ENCODE assay signal across 1 cellular context in the genomic region with DNA sequence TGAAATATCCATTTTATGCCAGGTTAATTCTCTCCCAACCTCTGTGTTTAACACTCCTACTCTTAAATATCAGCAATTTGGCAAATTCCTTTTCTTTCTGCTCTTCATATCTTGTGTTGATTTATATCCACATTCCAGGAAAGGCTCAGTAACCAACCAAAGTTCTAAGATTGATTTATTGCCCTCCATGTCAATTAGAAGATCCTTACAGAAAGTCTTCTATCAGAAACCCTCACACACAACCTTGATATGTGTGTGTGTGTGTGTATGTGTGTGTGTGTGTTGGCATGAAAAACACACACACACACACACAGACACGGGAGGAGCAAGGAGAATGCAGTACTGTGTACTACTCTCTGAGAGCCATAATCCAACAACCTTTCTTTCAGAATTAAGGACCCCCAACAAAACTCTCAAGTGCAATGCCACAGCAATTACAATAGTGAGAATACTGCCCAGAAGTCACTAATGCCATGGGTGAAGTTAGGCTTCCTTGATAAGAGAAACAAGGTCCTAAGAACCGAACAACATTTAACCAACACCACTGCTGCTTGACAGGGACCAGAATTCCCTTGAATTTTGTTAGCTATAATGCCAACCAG.
TF ChIP-seq lines count a peak whose summit lies in the region.

No MANE protein-coding gene starts in this region.

TF ChIP-seq in GM23338, 12 proteins besides CTCF, POLR2A, EP300 and RAD21 (continued from another document):
- TF ChIP-seq, protein P1, sequence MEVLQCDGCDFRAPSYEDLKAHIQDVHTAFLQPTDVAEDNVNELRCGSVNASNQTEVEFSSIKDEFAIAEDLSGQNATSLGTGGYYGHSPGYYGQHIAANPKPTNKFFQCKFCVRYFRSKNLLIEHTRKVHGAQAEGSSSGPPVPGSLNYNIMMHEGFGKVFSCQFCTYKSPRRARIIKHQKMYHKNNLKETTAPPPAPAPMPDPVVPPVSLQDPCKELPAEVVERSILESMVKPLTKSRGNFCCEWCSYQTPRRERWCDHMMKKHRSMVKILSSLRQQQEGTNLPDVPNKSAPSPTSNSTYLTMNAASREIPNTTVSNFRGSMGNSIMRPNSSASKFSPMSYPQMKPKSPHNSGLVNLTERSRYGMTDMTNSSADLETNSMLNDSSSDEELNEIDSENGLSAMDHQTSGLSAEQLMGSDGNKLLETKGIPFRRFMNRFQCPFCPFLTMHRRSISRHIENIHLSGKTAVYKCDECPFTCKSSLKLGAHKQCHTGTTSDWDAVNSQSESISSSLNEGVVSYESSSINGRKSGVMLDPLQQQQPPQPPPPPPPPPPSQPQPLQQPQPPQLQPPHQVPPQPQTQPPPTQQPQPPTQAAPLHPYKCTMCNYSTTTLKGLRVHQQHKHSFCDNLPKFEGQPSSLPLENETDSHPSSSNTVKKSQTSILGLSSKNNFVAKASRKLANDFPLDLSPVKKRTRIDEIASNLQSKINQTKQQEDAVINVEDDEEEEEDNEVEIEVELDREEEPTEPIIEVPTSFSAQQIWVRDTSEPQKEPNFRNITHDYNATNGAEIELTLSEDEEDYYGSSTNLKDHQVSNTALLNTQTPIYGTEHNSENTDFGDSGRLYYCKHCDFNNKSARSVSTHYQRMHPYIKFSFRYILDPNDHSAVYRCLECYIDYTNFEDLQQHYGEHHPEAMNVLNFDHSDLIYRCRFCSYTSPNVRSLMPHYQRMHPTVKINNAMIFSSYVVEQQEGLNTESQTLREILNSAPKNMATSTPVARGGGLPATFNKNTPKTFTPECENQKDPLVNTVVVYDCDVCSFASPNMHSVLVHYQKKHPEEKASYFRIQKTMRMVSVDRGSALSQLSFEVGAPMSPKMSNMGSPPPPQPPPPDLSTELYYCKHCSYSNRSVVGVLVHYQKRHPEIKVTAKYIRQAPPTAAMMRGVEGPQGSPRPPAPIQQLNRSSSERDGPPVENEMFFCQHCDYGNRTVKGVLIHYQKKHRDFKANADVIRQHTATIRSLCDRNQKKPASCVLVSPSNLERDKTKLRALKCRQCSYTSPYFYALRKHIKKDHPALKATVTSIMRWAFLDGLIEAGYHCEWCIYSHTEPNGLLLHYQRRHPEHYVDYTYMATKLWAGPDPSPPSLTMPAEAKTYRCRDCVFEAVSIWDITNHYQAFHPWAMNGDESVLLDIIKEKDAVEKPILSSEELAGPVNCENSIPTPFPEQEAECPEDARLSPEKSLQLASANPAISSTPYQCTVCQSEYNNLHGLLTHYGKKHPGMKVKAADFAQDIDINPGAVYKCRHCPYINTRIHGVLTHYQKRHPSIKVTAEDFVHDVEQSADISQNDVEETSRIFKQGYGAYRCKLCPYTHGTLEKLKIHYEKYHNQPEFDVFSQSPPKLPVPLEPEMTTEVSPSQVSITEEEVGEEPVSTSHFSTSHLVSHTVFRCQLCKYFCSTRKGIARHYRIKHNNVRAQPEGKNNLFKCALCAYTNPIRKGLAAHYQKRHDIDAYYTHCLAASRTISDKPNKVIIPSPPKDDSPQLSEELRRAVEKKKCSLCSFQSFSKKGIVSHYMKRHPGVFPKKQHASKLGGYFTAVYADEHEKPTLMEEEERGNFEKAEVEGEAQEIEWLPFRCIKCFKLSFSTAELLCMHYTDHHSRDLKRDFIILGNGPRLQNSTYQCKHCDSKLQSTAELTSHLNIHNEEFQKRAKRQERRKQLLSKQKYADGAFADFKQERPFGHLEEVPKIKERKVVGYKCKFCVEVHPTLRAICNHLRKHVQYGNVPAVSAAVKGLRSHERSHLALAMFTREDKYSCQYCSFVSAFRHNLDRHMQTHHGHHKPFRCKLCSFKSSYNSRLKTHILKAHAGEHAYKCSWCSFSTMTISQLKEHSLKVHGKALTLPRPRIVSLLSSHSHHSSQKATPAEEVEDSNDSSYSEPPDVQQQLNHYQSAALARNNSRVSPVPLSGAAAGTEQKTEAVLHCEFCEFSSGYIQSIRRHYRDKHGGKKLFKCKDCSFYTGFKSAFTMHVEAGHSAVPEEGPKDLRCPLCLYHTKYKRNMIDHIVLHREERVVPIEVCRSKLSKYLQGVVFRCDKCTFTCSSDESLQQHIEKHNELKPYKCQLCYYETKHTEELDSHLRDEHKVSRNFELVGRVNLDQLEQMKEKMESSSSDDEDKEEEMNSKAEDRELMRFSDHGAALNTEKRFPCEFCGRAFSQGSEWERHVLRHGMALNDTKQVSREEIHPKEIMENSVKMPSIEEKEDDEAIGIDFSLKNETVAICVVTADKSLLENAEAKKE (CRISPR knock-in tag; IDR thresholded peaks at IDR 0.05): no peak
- TF ChIP-seq ZNF114 (CRISPR knock-in tag; IDR thresholded peaks at IDR 0.05) (no peak), ZNF331 (CRISPR knock-in tag; IDR thresholded peaks at IDR 0.05; ENCODE audit: low read depth) (no peak), JUNB (IDR thresholded peaks at IDR 0.05; ENCODE audit: unreplicated experiment) (no peak), POLR2AphosphoS5 (IDR thresholded peaks at IDR 0.05; ENCODE audit: low read depth) (no peak), EZH2phosphoT487 (IDR thresholded peaks at IDR 0.05; ENCODE audit: unreplicated experiment) (no peak), STAT1 (IDR thresholded peaks at IDR 0.05; ENCODE audit: unreplicated experiment) (no peak), NANOG (IDR thresholded peaks at IDR 0.05; ENCODE audit: borderline replicate concordance) (no peak)
- TF ChIP-seq, protein P2, sequence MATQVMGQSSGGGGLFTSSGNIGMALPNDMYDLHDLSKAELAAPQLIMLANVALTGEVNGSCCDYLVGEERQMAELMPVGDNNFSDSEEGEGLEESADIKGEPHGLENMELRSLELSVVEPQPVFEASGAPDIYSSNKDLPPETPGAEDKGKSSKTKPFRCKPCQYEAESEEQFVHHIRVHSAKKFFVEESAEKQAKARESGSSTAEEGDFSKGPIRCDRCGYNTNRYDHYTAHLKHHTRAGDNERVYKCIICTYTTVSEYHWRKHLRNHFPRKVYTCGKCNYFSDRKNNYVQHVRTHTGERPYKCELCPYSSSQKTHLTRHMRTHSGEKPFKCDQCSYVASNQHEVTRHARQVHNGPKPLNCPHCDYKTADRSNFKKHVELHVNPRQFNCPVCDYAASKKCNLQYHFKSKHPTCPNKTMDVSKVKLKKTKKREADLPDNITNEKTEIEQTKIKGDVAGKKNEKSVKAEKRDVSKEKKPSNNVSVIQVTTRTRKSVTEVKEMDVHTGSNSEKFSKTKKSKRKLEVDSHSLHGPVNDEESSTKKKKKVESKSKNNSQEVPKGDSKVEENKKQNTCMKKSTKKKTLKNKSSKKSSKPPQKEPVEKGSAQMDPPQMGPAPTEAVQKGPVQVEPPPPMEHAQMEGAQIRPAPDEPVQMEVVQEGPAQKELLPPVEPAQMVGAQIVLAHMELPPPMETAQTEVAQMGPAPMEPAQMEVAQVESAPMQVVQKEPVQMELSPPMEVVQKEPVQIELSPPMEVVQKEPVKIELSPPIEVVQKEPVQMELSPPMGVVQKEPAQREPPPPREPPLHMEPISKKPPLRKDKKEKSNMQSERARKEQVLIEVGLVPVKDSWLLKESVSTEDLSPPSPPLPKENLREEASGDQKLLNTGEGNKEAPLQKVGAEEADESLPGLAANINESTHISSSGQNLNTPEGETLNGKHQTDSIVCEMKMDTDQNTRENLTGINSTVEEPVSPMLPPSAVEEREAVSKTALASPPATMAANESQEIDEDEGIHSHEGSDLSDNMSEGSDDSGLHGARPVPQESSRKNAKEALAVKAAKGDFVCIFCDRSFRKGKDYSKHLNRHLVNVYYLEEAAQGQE (IDR thresholded peaks at IDR 0.05; ENCODE audit: unreplicated experiment): no peak
- TF ChIP-seq, protein P3, sequence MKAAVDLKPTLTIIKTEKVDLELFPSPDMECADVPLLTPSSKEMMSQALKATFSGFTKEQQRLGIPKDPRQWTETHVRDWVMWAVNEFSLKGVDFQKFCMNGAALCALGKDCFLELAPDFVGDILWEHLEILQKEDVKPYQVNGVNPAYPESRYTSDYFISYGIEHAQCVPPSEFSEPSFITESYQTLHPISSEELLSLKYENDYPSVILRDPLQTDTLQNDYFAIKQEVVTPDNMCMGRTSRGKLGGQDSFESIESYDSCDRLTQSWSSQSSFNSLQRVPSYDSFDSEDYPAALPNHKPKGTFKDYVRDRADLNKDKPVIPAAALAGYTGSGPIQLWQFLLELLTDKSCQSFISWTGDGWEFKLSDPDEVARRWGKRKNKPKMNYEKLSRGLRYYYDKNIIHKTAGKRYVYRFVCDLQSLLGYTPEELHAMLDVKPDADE (IDR thresholded peaks at IDR 0.05): no peak
